In genomic region chr22:38700789-38701628, GRCh38 we compare ENCODE assay signal across 1 cellular context.
TF ChIP-seq lines count a peak whose summit lies in the region.

Gene JOSD1, minus strand, starts transcription at chr22:38700943. Its CDS starts 956 bp downstream, at chr22:38699987.

TF ChIP-seq in WTC11, 78 proteins besides CTCF, POLR2A, EP300 and RAD21 (continued from another document):
- peak; percentile 22; the same call in 1 of the 2 replicates for TF ChIP-seq ARID4B (CRISPR knock-in tag; IDR thresholded peaks at IDR 0.05; ENCODE audit: borderline replicate concordance)
- TF ChIP-seq CDX4 (CRISPR knock-in tag; IDR thresholded peaks at IDR 0.05; ENCODE audit: borderline replicate concordance): no peak
- peak; percentile 77 for TF ChIP-seq TEAD1 (CRISPR knock-in tag; IDR thresholded peaks at IDR 0.05)
- TF ChIP-seq GABPB1 (CRISPR knock-in tag; IDR thresholded peaks at IDR 0.05): peak; percentile 64
- 0 out of 2 replicates have a peak, but pooled peaks have one; percentile 53 for TF ChIP-seq ZBTB43 (CRISPR knock-in tag; IDR thresholded peaks at IDR 0.05)
- no peak for TF ChIP-seq PRDM15 (CRISPR knock-in tag; IDR thresholded peaks at IDR 0.05)
- peak; percentile 94 for TF ChIP-seq ZNF423 (CRISPR knock-in tag; IDR thresholded peaks at IDR 0.05)
- TF ChIP-seq HMGA2 (CRISPR knock-in tag; IDR thresholded peaks at IDR 0.05): no peak
- peak; percentile 99 for TF ChIP-seq CREM (CRISPR knock-in tag; IDR thresholded peaks at IDR 0.05)
- no peak for TF ChIP-seq ATF3 (CRISPR knock-in tag; conservative IDR thresholded peaks at IDR 0.05)
- peak; percentile 74; the same call in 1 of the 2 replicates for TF ChIP-seq FOXP4 (CRISPR knock-in tag; IDR thresholded peaks at IDR 0.05)
- TF ChIP-seq EMX1 (CRISPR knock-in tag; IDR thresholded peaks at IDR 0.05): 0 out of 2 replicates have a peak, but pooled peaks have one; percentile 6
- TF ChIP-seq ELF4 (CRISPR knock-in tag; IDR thresholded peaks at IDR 0.05; ENCODE audit: low read depth): peak; percentile 27; the same call in 1 of the 2 replicates
- peak; percentile 46; the same call in 1 of the 2 replicates for TF ChIP-seq ZNF317 (CRISPR knock-in tag; IDR thresholded peaks at IDR 0.05; ENCODE audit: borderline replicate concordance, low read depth)
- no peak for TF ChIP-seq ZSCAN18 (CRISPR knock-in tag; IDR thresholded peaks at IDR 0.05)
- TF ChIP-seq CREB1 (CRISPR knock-in tag; IDR thresholded peaks at IDR 0.05): peak; percentile 71
- peak; percentile 92 for TF ChIP-seq FOXK1 (CRISPR knock-in tag; IDR thresholded peaks at IDR 0.05)
- TF ChIP-seq ZNF416 (CRISPR knock-in tag; IDR thresholded peaks at IDR 0.05): no peak
- TF ChIP-seq ESRRA (CRISPR knock-in tag; IDR thresholded peaks at IDR 0.05; ENCODE audit: borderline replicate concordance): peak; percentile 35; the same call in 1 of the 2 replicates
- TF ChIP-seq JAZF1 (CRISPR knock-in tag; IDR thresholded peaks at IDR 0.05): no peak
- TF ChIP-seq JUN (CRISPR knock-in tag; IDR thresholded peaks at IDR 0.05): no peak; the same call in 1 of the 2 replicates
- TF ChIP-seq ATF2 (CRISPR knock-in tag; IDR thresholded peaks at IDR 0.05; ENCODE audit: borderline replicate concordance, low read depth): no peak
- peak; percentile 98 for TF ChIP-seq SP1 (CRISPR knock-in tag; conservative IDR thresholded peaks at IDR 0.05)
- TF ChIP-seq MAX (CRISPR knock-in tag; IDR thresholded peaks at IDR 0.05): peak; percentile 67; the same call in 1 of the 2 replicates
- TF ChIP-seq NR3C1 (CRISPR knock-in tag; conservative IDR thresholded peaks at IDR 0.05; ENCODE audit: low read depth): no peak; the same call in 1 of the 2 replicates
- TF ChIP-seq ZNF532 (CRISPR knock-in tag; IDR thresholded peaks at IDR 0.05; ENCODE audit: borderline replicate concordance): no peak
- TF ChIP-seq CBFB (CRISPR knock-in tag; IDR thresholded peaks at IDR 0.05; ENCODE audit: low read depth): peak; percentile 87; the same call in 1 of the 2 replicates
- TF ChIP-seq MYBL2 (CRISPR knock-in tag; IDR thresholded peaks at IDR 0.05): peak; percentile 92
- peak; percentile 68; the same call in 1 of the 2 replicates for TF ChIP-seq ATF1 (CRISPR knock-in tag; IDR thresholded peaks at IDR 0.05)
- TF ChIP-seq ZNF219 (CRISPR knock-in tag; IDR thresholded peaks at IDR 0.05; ENCODE audit: borderline replicate concordance): 0 out of 2 replicates have a peak, but pooled peaks have one; percentile 32
- TF ChIP-seq FOXP1 (CRISPR knock-in tag; IDR thresholded peaks at IDR 0.05; ENCODE audit: borderline replicate concordance): peak; percentile 90
- 0 out of 2 replicates have a peak, but pooled peaks have one; percentile 17 for TF ChIP-seq ZNF138 (CRISPR knock-in tag; conservative IDR thresholded peaks at IDR 0.05)
- TF ChIP-seq HMGXB4 (CRISPR knock-in tag; IDR thresholded peaks at IDR 0.05): peak; percentile 91
